ENCODE assay signal across 16 cellular contexts in the genomic region with DNA sequence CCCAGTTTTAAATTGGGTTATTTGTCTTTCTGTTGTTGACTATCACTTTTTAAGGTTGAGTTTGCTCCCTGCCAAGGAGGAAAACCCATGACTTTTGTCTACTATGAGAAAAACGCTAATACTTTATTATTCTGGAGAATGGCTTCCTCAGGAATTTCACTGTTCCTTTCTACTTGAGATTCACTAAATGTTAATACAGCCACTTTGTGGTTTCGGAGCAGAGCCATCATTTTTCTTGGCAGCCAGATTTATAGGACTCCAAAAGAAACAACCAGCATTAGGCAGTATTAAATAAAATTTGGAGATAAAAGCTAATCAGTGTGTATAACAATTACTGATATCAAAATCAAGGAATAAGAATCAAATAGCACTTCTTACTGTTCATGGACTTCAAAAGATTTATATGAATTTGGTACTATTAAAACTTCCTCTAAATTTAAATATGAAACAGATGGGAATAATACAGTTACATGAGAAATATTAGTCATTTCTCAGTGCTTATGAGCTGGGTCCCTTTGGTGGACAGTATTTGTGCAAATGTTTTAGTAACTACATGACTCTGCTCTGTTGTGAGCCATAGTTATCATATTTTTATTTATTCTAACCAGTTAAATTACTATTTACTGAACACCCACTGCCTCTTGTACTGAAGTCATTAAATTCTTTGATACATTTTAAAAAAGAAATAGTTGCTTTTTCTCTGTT.
"Had no signal": no experiment of that assay in that cellular context is flagged by ENCODE, and none has a peak within 500 bp of the region (broad histone marks: within the 10 kb centered on the region; RNA-seq: fewer than 3 reads in every experiment).

No MANE protein-coding gene starts in this region.

- H3K4me1 Mint-ChIP-seq: activated CD8-positive, alpha-beta memory T cell treated with anti-CD3 and anti-CD28 coated beads, Interleukin-2, amount 10 ng/mL, durations not matched to agents 7 days and 5 days; activated naive CD4-positive, alpha-beta T cell treated with anti-CD3 and anti-CD28 coated beads, Interleukin-2, amount 50 U/mL, for 24 hours; neural progenitor cell; stimulated activated naive CD8-positive, alpha-beta T cell treated with anti-CD3 and anti-CD28 coated beads, Interleukin-15, amount 100 ng/mL, for 72 hours had no signal

- H3K9me3 Mint-ChIP-seq: activated naive CD4-positive, alpha-beta T cell treated with anti-CD3 and anti-CD28 coated beads, Interleukin-2, amount 50 U/mL, for 24 hours; neural progenitor cell had no signal

- H3K27me3 ChIP-seq: esophagus squamous epithelium, neural progenitor cell, pancreas, uterus had no signal

- H3K27ac Mint-ChIP-seq: activated CD8-positive, alpha-beta memory T cell treated with anti-CD3 and anti-CD28 coated beads, Interleukin-2, amount 10 ng/mL, durations not matched to agents 7 days and 5 days; activated naive CD4-positive, alpha-beta T cell treated with anti-CD3 and anti-CD28 coated beads, Interleukin-2, amount 50 U/mL, for 24 hours; activated T-cell treated with anti-CD3 and anti-CD28 coated beads, Interleukin-2, amount 50 U/mL, for 24 hours; mesothelial cell of epicardium; neural progenitor cell; stimulated activated naive CD8-positive, alpha-beta T cell treated with anti-CD3 and anti-CD28 coated beads, Interleukin-15, amount 100 ng/mL, for 72 hours had no signal

- H2AFZ ChIP-seq: neural progenitor cell had no signal

- H3K27ac ChIP-seq: esophagus squamous epithelium, neural progenitor cell, pancreas, uterus had no signal

- H3K4me3 Mint-ChIP-seq: activated CD8-positive, alpha-beta memory T cell treated with anti-CD3 and anti-CD28 coated beads, Interleukin-2, amount 10 ng/mL, durations not matched to agents 7 days and 5 days; activated naive CD4-positive, alpha-beta T cell treated with anti-CD3 and anti-CD28 coated beads, Interleukin-2, amount 50 U/mL, for 24 hours; activated T-cell treated with anti-CD3 and anti-CD28 coated beads, Interleukin-2, amount 50 U/mL, for 24 hours; mesothelial cell of epicardium; neural progenitor cell; stimulated activated naive CD8-positive, alpha-beta T cell treated with anti-CD3 and anti-CD28 coated beads, Interleukin-15, amount 100 ng/mL, for 72 hours had no signal

- H3K4me2 ChIP-seq: neural progenitor cell had no signal

- DNase-seq: activated CD4-positive, alpha-beta T cell treated with anti-CD3 and anti-CD28 coated beads, Interleukin-2, amount 50 U/mL, for 48 hours; activated CD4-positive, CD25-positive, alpha-beta regulatory T cell treated with anti-CD3 and anti-CD28 coated beads, Interleukin-2, amount 50 U/mL, for 72 hours; activated CD8-positive, alpha-beta memory T cell treated with anti-CD3 and anti-CD28 coated beads, Interleukin-2, amount 10 ng/mL, durations not matched to agents 7 days and 5 days; activated effector memory CD4-positive, alpha-beta T cell treated with Interleukin-2 at 50 U/mL for 16 hours; activated T-cell treated with anti-CD3 and anti-CD28 coated beads, Interleukin-2, amount 50 U/mL, for 24 hours; amniotic stem cell; esophagus squamous epithelium; hypothalamus; pancreas; stimulated activated CD4-positive, alpha-beta T cell treated with anti-CD3 and anti-CD28 coated beads, Interleukin-4, amount 100 ng/mL, for 4 hours; stimulated activated naive CD8-positive, alpha-beta T cell treated with anti-CD3 and anti-CD28 coated beads, Interleukin-15, amount 100 ng/mL, for 72 hours; uterus had no signal

- H3K27me3 Mint-ChIP-seq: activated CD8-positive, alpha-beta memory T cell treated with anti-CD3 and anti-CD28 coated beads, Interleukin-2, amount 10 ng/mL, durations not matched to agents 7 days and 5 days; activated naive CD4-positive, alpha-beta T cell treated with anti-CD3 and anti-CD28 coated beads, Interleukin-2, amount 50 U/mL, for 24 hours; activated T-cell treated with anti-CD3 and anti-CD28 coated beads, Interleukin-2, amount 50 U/mL, for 24 hours; stimulated activated naive CD8-positive, alpha-beta T cell treated with anti-CD3 and anti-CD28 coated beads, Interleukin-15, amount 100 ng/mL, for 72 hours had no signal

- H3K36me3 ChIP-seq: neural progenitor cell, pancreas, uterus had no signal

- H3K4me1 ChIP-seq: esophagus squamous epithelium, neural progenitor cell, pancreas, uterus had no signal

- ATAC-seq: activated CD8-positive, alpha-beta memory T cell treated with anti-CD3 and anti-CD28 coated beads, Interleukin-2, amount 10 ng/mL, durations not matched to agents 7 days and 5 days; pancreas; stimulated activated naive CD8-positive, alpha-beta T cell treated with anti-CD3 and anti-CD28 coated beads, Interleukin-15, amount 100 ng/mL, for 72 hours had no signal

- H3K9me3 ChIP-seq: esophagus squamous epithelium, pancreas, uterus had no signal

- H3K4me3 ChIP-seq: esophagus squamous epithelium, neural progenitor cell, pancreas, skin epidermis, uterus had no signal
